Comparison of ENCODE assay signal across 1 cellular context in the genomic region with DNA sequence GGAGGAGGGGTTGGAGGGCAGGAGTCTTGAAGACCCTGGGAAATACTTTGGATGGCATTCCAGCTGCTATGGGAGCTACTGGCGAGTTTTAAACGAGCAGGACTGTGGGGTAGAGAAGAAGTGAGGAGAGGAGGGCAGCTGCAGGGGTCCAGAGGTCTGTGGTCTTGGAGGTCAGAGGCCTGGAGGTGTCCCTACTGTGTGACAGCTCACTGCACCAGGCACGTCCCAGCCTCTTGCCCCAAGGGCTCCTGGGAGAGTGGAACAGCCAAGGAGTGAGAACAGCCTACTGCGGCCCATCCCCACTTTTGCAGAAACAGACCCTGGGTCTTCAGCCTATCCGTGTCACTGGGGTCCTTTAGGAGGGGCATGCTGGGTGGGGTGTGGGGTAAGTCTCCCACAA.
TF ChIP-seq lines count a peak whose summit lies in the region.

No MANE protein-coding gene starts in this region.

TF ChIP-seq in HepG2, 621 proteins besides CTCF, POLR2A, EP300 and RAD21:
- TF ChIP-seq AKAP8 (CRISPR knock-in tag; IDR thresholded peaks at IDR 0.05) (peak; percentile 76; the same call in 1 of the 2 replicates), ZNF546 (CRISPR knock-in tag; conservative IDR thresholded peaks at IDR 0.05) (no peak), ZNF274 (CRISPR knock-in tag; IDR thresholded peaks at IDR 0.05) (no peak), GABPB1 (CRISPR knock-in tag; IDR thresholded peaks at IDR 0.05) (no peak)
